12 cellular contexts compared by ENCODE assay signal in genomic region chr2:104861295-104862060, GRCh38. TPM values are rescaled to one million over a fixed set of nuclear protein-coding genes. Genes with fewer than 3 reads are reported as not detected.
DNase-seq lines count a peak whose midpoint lies in the region; ATAC-seq and TF ChIP-seq lines count a peak whose summit lies in the region.
"Had no signal": no experiment of that assay in that cellular context is flagged by ENCODE, and none has a peak within 500 bp of the region (broad histone marks: within the 10 kb centered on the region; RNA-seq: fewer than 3 reads in every experiment).

No MANE protein-coding gene starts in this region.

- H3K4me3 ChIP-seq in rectal smooth muscle tissue (ENCODE audit: low read length): peak overlapping the region; percentile 5

- H3K9me3 Mint-ChIP-seq in WTC11: no peaks in the 10 kb centered on the region

- no peaks in the 10 kb centered on the region for H3K36me3 ChIP-seq in rectal smooth muscle tissue (ENCODE audit: control insufficient read depth, insufficient read depth, low read length)

- H3K36me3 Mint-ChIP-seq in WTC11: no peaks in the 10 kb centered on the region; the same call in 1 of the 2 replicates

- peaks cover 56% of the 10 kb centered on the region for H3K4me1 Mint-ChIP-seq in WTC11

- H3K27me3 Mint-ChIP-seq in WTC11 (ENCODE audit: low read depth): peaks cover 99% of the 10 kb centered on the region

- peaks cover 40% of the 10 kb centered on the region for H3K27me3 ChIP-seq in rectal smooth muscle tissue (ENCODE audit: control insufficient read depth, insufficient read depth, low read length)

- H3K27ac ChIP-seq in rectal smooth muscle tissue (ENCODE audit: low read depth, low read length): no peak overlapping the region
- H3K27ac ChIP-seq: coronary artery, HL-60 had no signal

- no peak overlapping the region for H3K27ac Mint-ChIP-seq in WTC11

- peak; percentile 2; the same call in 1 of the 2 replicates for ATAC-seq in WTC11
- no peak for ATAC-seq in HG03097 (IDR thresholded peaks at IDR 0.05; ENCODE audit: low FRiP score, unreplicated experiment)

- H3K4me1 ChIP-seq in rectal smooth muscle tissue (ENCODE audit: control insufficient read depth, insufficient read depth, low read length): no peaks in the 10 kb centered on the region

- peak overlapping the region; percentile 82 for H3K4me3 Mint-ChIP-seq in WTC11

- POLR2A ChIA-PET in WTC11 (lab: Charles Lee) (interaction anchor here (0.6 to 1.0 kb wide), 6 partner anchors 11 to 241 kb away, joined by 3 to 5 read pairs (median 3); no protein-coding TSS in a partner anchor), GM10248 (lab: Yijun Ruan, JAX) (no interaction called here)

- in situ Hi-C loops in GM13977 (cut with MboI; ENCODE audit: low pct_unique_long_range_greater_than_20kb, low sequenced_read_pairs, unreplicated experiment): loop anchor here (25.0 kb wide), 1 partner anchor 1699 kb away; no protein-coding TSS in a partner anchor

- no peak overlapping the region for H3K9ac ChIP-seq in rectal smooth muscle tissue (ENCODE audit: low read length)

- peak; percentile 19 for DNase-seq in GM13977 (ENCODE audit: low spot score)
- no peak for DNase-seq in WTC11 (ENCODE audit: low spot score)
- DNase-seq in inferior parietal cortex (ENCODE audit: extremely low spot score): peak; percentile 21
- DNase-seq in activated CD4-positive, alpha-beta T cell treated with anti-CD3 and anti-CD28 coated beads, Interleukin-2, amount 50 U/mL, for 48 hours: no peak
- DNase-seq in GM10248 (ENCODE audit: extremely low spot score): no peak
- DNase-seq: activated effector memory CD4-positive, alpha-beta T cell treated with Interleukin-2 at 50 U/mL for 16 hours; foreskin melanocyte; NCI-H526 treated with DMSO at 0.1 percent for 48 hours had no signal

- CTCF ChIA-PET in WTC11 (lab: Charles Lee): interaction anchor here (1.5 to 1.8 kb wide), 3 partner anchors 11 to 13 kb away, joined by 3 to 14 read pairs (median 8); no protein-coding TSS in a partner anchor
- CTCF ChIA-PET in GM10248 (lab: Yijun Ruan, JAX): interaction anchor here (1.2 to 5.2 kb wide), 2 partner anchors 11 to 12 kb away, joined by 3 to 33 read pairs; no protein-coding TSS in a partner anchor

- TF ChIP-seq CTCF in GM13977 (IDR thresholded peaks at IDR 0.05; ENCODE audit: extremely low read depth, insufficient read depth, missing control alignments): no peak
- TF ChIP-seq CTCF in WTC11 (IDR thresholded peaks at IDR 0.05): no peak
- no peak for TF ChIP-seq CTCF in GM10248 (IDR thresholded peaks at IDR 0.05; ENCODE audit: control extremely low read depth, extremely low read depth, low read depth, missing control alignments)

TF ChIP-seq in WTC11, 78 proteins besides CTCF, POLR2A, EP300 and RAD21:
- TF ChIP-seq, protein P1, sequence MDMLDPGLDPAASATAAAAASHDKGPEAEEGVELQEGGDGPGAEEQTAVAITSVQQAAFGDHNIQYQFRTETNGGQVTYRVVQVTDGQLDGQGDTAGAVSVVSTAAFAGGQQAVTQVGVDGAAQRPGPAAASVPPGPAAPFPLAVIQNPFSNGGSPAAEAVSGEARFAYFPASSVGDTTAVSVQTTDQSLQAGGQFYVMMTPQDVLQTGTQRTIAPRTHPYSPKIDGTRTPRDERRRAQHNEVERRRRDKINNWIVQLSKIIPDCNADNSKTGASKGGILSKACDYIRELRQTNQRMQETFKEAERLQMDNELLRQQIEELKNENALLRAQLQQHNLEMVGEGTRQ (CRISPR knock-in tag; IDR thresholded peaks at IDR 0.05): peak; percentile 2; the same call in 1 of the 2 replicates
- TF ChIP-seq, protein P2, sequence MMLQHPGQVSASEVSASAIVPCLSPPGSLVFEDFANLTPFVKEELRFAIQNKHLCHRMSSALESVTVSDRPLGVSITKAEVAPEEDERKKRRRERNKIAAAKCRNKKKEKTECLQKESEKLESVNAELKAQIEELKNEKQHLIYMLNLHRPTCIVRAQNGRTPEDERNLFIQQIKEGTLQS (CRISPR knock-in tag; conservative IDR thresholded peaks at IDR 0.05): no peak
- TF ChIP-seq SP1 (CRISPR knock-in tag; conservative IDR thresholded peaks at IDR 0.05) (no peak), ZBTB21 (CRISPR knock-in tag; IDR thresholded peaks at IDR 0.05; ENCODE audit: borderline replicate concordance) (no peak)

RNA-seq across cellular contexts. Expression of gene POU3F3, which starts 7.6 kb away (rescaled TPM):
- total RNA-seq in WTC11 (2021): 0.05 TPM in 1 of 3 replicates, not detected in the others

Comparison
In these comparisons a context has a peak if more than half of its experiments do, and no peak if none do; other contexts are left out.
1. DNase-seq: peak in GM13977 (single experiment) and inferior parietal cortex (single experiment); none in WTC11 (single experiment), activated CD4-positive, alpha-beta T cell treated with anti-CD3 and anti-CD28 coated beads, Interleukin-2, amount 50 U/mL, for 48 hours (0 of 2) and GM10248 (single experiment).